ENCODE assay signal across 19 cellular contexts in genomic region chr5:14522721-14523120, GRCh38.
"Had no signal": no experiment of that assay in that cellular context is flagged by ENCODE, and none has a peak within 500 bp of the region (broad histone marks: within the 10 kb centered on the region; RNA-seq: fewer than 3 reads in every experiment).

No MANE protein-coding gene starts in this region.

- DNase-seq: dermis blood vessel endothelial cell; dorsolateral prefrontal cortex; effector CD4-positive, alpha-beta T cell; effector memory CD4-positive, alpha-beta T cell; esophagus squamous epithelium; foreskin fibroblast; foreskin melanocyte; gastrocnemius medialis; glutamatergic neuron; head of caudate nucleus; heart right ventricle; hippocampal formation; left cardiac atrium; left lung; left ventricle myocardium superior; lower lobe of right lung; mesenchymal stem cell; midbrain had no signal

- ATAC-seq: gastrocnemius medialis, heart right ventricle, left cardiac atrium, left lung, left ventricle myocardium superior, lower lobe of right lung had no signal

- H3K27ac ChIP-seq: coronary artery, dorsolateral prefrontal cortex, esophagus squamous epithelium, gastrocnemius medialis, heart right ventricle, left lung, lower lobe of right lung had no signal
